14 cellular contexts compared by ENCODE assay signal in genomic region chr6:122736166-122736565, GRCh38. TPM values are rescaled to one million over a fixed set of nuclear protein-coding genes. Genes with fewer than 3 reads are reported as not detected.
DNase-seq lines count a peak whose midpoint lies in the region; TF ChIP-seq lines count a peak whose summit lies in the region.
"Had no signal": no experiment of that assay in that cellular context is flagged by ENCODE, and none has a peak within 500 bp of the region (broad histone marks: within the 10 kb centered on the region; RNA-seq: fewer than 3 reads in every experiment).

No MANE protein-coding gene starts in this region.

- no peaks in the 10 kb centered on the region for H3K27me3 Mint-ChIP-seq in endodermal cell (ENCODE audit: insufficient read depth)

- H3K9ac ChIP-seq in endodermal cell (ENCODE audit: extremely low read depth, low read length, poor library complexity, severe bottlenecking) (no peak overlapping the region), SK-N-SH (no peak overlapping the region)

- H3K79me2 ChIP-seq in SK-N-SH (ENCODE audit: insufficient read depth), result no peaks in the 10 kb centered on the region

- no peak for TF ChIP-seq RAD21 in SK-N-SH (IDR thresholded peaks at IDR 0.05; ENCODE audit: low read length)

- H3K9me2 ChIP-seq in SK-N-SH, result no peaks in the 10 kb centered on the region

- POLR2A ChIA-PET in SK-N-SH (lab: Yijun Ruan, JAX), result no interaction called here

- H3K4me1 ChIP-seq in effector memory CD4-positive, alpha-beta T cell (ENCODE audit: control insufficient read depth, insufficient read depth, low read length, poor library complexity, severe bottlenecking), result no peaks in the 10 kb centered on the region
- H3K4me1 ChIP-seq in endodermal cell (ENCODE audit: control insufficient read depth, insufficient read depth, low read length) (no peaks in the 10 kb centered on the region), SK-N-SH (ENCODE audit: control insufficient read depth in 1 of 2, insufficient read depth in 2 of 2, low read depth in 1 of 2, low read length in 1 of 2) (peaks cover 0 to 5% of the 10 kb centered on the region in 2 experiments; a peak in 1 of 4 replicates)

- DNase-seq in LHCN-M2 (ENCODE audit: low read depth) (peak; percentile 37), NCI-H345 treated with DMSO at 0.1 percent for 48 hours (lab: John Stamatoyannopoulos, UW; ENCODE audit: unreplicated experiment) (peak; percentile 86), epithelial cell of esophagus (ENCODE audit: low read depth) (peak; percentile 93), endodermal cell (no peak), activated T-cell treated with anti-CD3 and anti-CD28 coated beads for 4 hours (no peak), SK-N-SH (no peak)
- DNase-seq in effector memory CD4-positive, alpha-beta T cell, result no peak
- DNase-seq: activated naive CD8-positive, alpha-beta T cell treated with anti-CD3 and anti-CD28 coated beads for 36 hours; head of caudate nucleus had no signal

- H4K20me1 ChIP-seq in SK-N-SH (ENCODE audit: insufficient read depth), result no peaks in the 10 kb centered on the region

- no peak overlapping the region for H2AFZ ChIP-seq in SK-N-SH (ENCODE audit: low read depth)

- TF ChIP-seq CTCF in 22Rv1 (IDR thresholded peaks at IDR 0.05), result no peak
- no peak for TF ChIP-seq CTCF in epithelial cell of esophagus (IDR thresholded peaks at IDR 0.05; ENCODE audit: insufficient read depth, low read depth, low read length, missing control alignments)
- TF ChIP-seq CTCF in endodermal cell (conservative IDR thresholded peaks at IDR 0.05), result no peak
- no peak for TF ChIP-seq CTCF in SK-N-SH (IDR thresholded peaks at IDR 0.05)

- H3K27ac Mint-ChIP-seq in endodermal cell, result no peak overlapping the region
- H3K27ac Mint-ChIP-seq: activated naive CD8-positive, alpha-beta T cell treated with anti-CD3 and anti-CD28 coated beads for 36 hours; progenitor cell of endocrine pancreas had no signal

- H3K36me3 Mint-ChIP-seq in endodermal cell (ENCODE audit: low read depth), result no peaks in the 10 kb centered on the region
- H3K36me3 Mint-ChIP-seq: activated naive CD8-positive, alpha-beta T cell treated with anti-CD3 and anti-CD28 coated beads for 36 hours had no signal

- H3K4me3 ChIP-seq in epithelial cell of esophagus (ENCODE audit: low read length) (no peak overlapping the region), endodermal cell (ENCODE audit: low read length) (no peak overlapping the region), SK-N-SH (ENCODE audit: low read depth in 2 of 2, low read length in 1 of 2) (no peak overlapping the region)
- H3K4me3 ChIP-seq in effector memory CD4-positive, alpha-beta T cell (ENCODE audit: insufficient read depth, low read depth, low read length, poor library complexity, severe bottlenecking), result no peak overlapping the region

- H3K36me3 ChIP-seq in effector memory CD4-positive, alpha-beta T cell (ENCODE audit: control insufficient read depth, insufficient read depth, low read length), result no peaks in the 10 kb centered on the region
- H3K36me3 ChIP-seq in endodermal cell (ENCODE audit: control insufficient read depth, insufficient read depth, low read length), result no peaks in the 10 kb centered on the region
- H3K36me3 ChIP-seq in SK-N-SH (replicated peaks in 1 of 2; ENCODE audit: control insufficient read depth in 1 of 2, insufficient read depth in 2 of 2, low read length in 1 of 2), result no peaks in the 10 kb centered on the region

- H3K27me3 ChIP-seq in effector memory CD4-positive, alpha-beta T cell (replicated peaks; ENCODE audit: control insufficient read depth, insufficient read depth, low read length, poor library complexity, severe bottlenecking), result no peaks in the 10 kb centered on the region
- H3K27me3 ChIP-seq in endodermal cell (ENCODE audit: control insufficient read depth, insufficient read depth, low read length, poor library complexity, severe bottlenecking) (no peaks in the 10 kb centered on the region), SK-N-SH (ENCODE audit: insufficient read depth) (peaks cover 39% of the 10 kb centered on the region)

- CTCF ChIA-PET in SK-N-SH (lab: Yijun Ruan, JAX), result no interaction called here

- no peaks in the 10 kb centered on the region for H3K9me3 ChIP-seq in effector memory CD4-positive, alpha-beta T cell (ENCODE audit: control insufficient read depth, low read length)
- peaks cover 3% of the 10 kb centered on the region for H3K9me3 ChIP-seq in endodermal cell (ENCODE audit: control insufficient read depth, low read length)
- no peaks in the 10 kb centered on the region for H3K9me3 ChIP-seq in SK-N-SH

- no peak overlapping the region for H3K4me3 Mint-ChIP-seq in endodermal cell
- H3K4me3 Mint-ChIP-seq: activated naive CD8-positive, alpha-beta T cell treated with anti-CD3 and anti-CD28 coated beads for 36 hours; central memory CD8-positive, alpha-beta T cell had no signal

- 89% methylated on average over 3 of the region's 4 CpGs; no CpG with 5 or more reads in 1 of the 2 experiments for WGBS in endodermal cell (ENCODE audit: insufficient coverage in 1 of 2, insufficient read length in 1 of 2), 2 experiments
- 54% methylated on average over 4 of the region's 4 CpGs for WGBS in SK-N-SH (ENCODE audit: low lambda C conversion rate)

- no peak overlapping the region for H3K4me2 ChIP-seq in SK-N-SH

- H3K9me3 Mint-ChIP-seq in endodermal cell, result peaks cover 4% of the 10 kb centered on the region
- H3K9me3 Mint-ChIP-seq: activated naive CD8-positive, alpha-beta T cell treated with anti-CD3 and anti-CD28 coated beads for 36 hours; central memory CD8-positive, alpha-beta T cell had no signal

- no peaks in the 10 kb centered on the region for H3F3A ChIP-seq in SK-N-SH (replicated peaks; ENCODE audit: insufficient read depth)

- TF ChIP-seq EP300 in SK-N-SH (IDR thresholded peaks at IDR 0.05; ENCODE audit: borderline replicate concordance in 1 of 2, low read depth in 1 of 2, low read length in 1 of 2), result no peak

- peak overlapping the region; percentile 34 for H3K27ac ChIP-seq in 22Rv1
- no peak overlapping the region for H3K27ac ChIP-seq in effector memory CD4-positive, alpha-beta T cell (ENCODE audit: insufficient read depth, low read length, poor library complexity, severe bottlenecking)
- H3K27ac ChIP-seq in endodermal cell (ENCODE audit: low read depth, low read length), result no peak overlapping the region
- no peak overlapping the region for H3K27ac ChIP-seq in SK-N-SH (ENCODE audit: low read depth in 2 of 2, low read length in 1 of 2)

- H3K4me1 Mint-ChIP-seq in endodermal cell, result peaks cover 24% of the 10 kb centered on the region
- H3K4me1 Mint-ChIP-seq: central memory CD8-positive, alpha-beta T cell had no signal

TF ChIP-seq in SK-N-SH, 30 proteins besides CTCF, POLR2A, EP300 and RAD21:
- TF ChIP-seq CHD2 (IDR thresholded peaks at IDR 0.05; ENCODE audit: low read length, partially characterized antibody) (no peak), ELF1 (IDR thresholded peaks at IDR 0.05) (no peak), MXI1 (IDR thresholded peaks at IDR 0.05; ENCODE audit: low read depth, low read length) (no peak), USF2 (IDR thresholded peaks at IDR 0.05; ENCODE audit: borderline replicate concordance, low read depth, low read length) (no peak), JUND (IDR thresholded peaks at IDR 0.05) (no peak), SMC3 (IDR thresholded peaks at IDR 0.05; ENCODE audit: low read depth, low read length) (no peak), SIN3A (IDR thresholded peaks at IDR 0.05; ENCODE audit: borderline replicate concordance, low read depth, low read length) (no peak), YY1 (IDR thresholded peaks at IDR 0.05; ENCODE audit: low read depth) (no peak), TEAD4 (IDR thresholded peaks at IDR 0.05; ENCODE audit: borderline replicate concordance, insufficient read depth) (no peak), FOSL2 (IDR thresholded peaks at IDR 0.05; ENCODE audit: borderline replicate concordance, low read depth) (no peak), GATA2 (CRISPR knock-in tag; IDR thresholded peaks at IDR 0.05) (no peak), NFIC (IDR thresholded peaks at IDR 0.05; ENCODE audit: borderline replicate concordance) (no peak), RXRA (IDR thresholded peaks at IDR 0.05; ENCODE audit: borderline replicate concordance, low read depth) (no peak)

RNA-seq across cellular contexts. Expression of gene FABP7, which starts 43.4 kb away (rescaled TPM):
- total RNA-seq in LHCN-M2 (2014; rRNA removed), result not detected in 2 replicates
- not detected for polyA plus RNA-seq in LHCN-M2 (2012)
- 1 to 10 TPM; 2.7 to 3.4 TPM for total RNA-seq in endodermal cell
- polyA plus RNA-seq in endodermal cell (2013, experiment 1 of 2), result 61.4 TPM
- polyA plus RNA-seq in endodermal cell (2013, experiment 2 of 2), result 55.5 TPM
- not detected in 2 replicates for polyA plus RNA-seq in SK-N-SH (2012; rRNA removed)
- polyA plus RNA-seq in SK-N-SH (2012; cell fraction: cytosol; rRNA removed), result not detected in 2 replicates
- polyA plus RNA-seq in SK-N-SH (2012; cell fraction: nucleus; rRNA removed), result not detected in 2 replicates
- total RNA-seq: activated naive CD8-positive, alpha-beta T cell treated with anti-CD3 and anti-CD28 coated beads for 36 hours; mucosa of gallbladder; T-helper 1 cell treated with Interleukin-12 subunit alpha and Interleukin-12 subunit beta and Interleukin-4 antibody, amounts not matched to agents 30 ng/mL and 1 ng/mL, for 36 hours had no signal

RNA-seq across cellular contexts. Expression of gene SMPDL3A, which starts 52.9 kb away (rescaled TPM):
- total RNA-seq in LHCN-M2 (2014; rRNA removed) (10.0 and 13.4 TPM in 2 replicates), endodermal cell (1 to 10 TPM; 2.8 to 3.2 TPM)
- 3.4 TPM for polyA plus RNA-seq in LHCN-M2 (2012)
- 6.4 TPM for polyA plus RNA-seq in endodermal cell (2013, experiment 1 of 2)
- polyA plus RNA-seq in endodermal cell (2013, experiment 2 of 2), result 4.7 TPM
- 1.8 and 2.0 TPM in 2 replicates for polyA plus RNA-seq in SK-N-SH (2012; rRNA removed)
- 1.7 and 2.4 TPM in 2 replicates for polyA plus RNA-seq in SK-N-SH (2012; cell fraction: cytosol; rRNA removed)
- polyA plus RNA-seq in SK-N-SH (2012; cell fraction: nucleus; rRNA removed), result 1.5 and 1.6 TPM in 2 replicates

Comparison
In these comparisons a context has a peak if more than half of its experiments do, and no peak if none do; other contexts are left out.
1. DNase-seq: peak in LHCN-M2 (single experiment), NCI-H345 treated with DMSO at 0.1 percent for 48 hours (single experiment) and epithelial cell of esophagus (single experiment); none in effector memory CD4-positive, alpha-beta T cell (0 of 3), endodermal cell (single experiment), activated T-cell treated with anti-CD3 and anti-CD28 coated beads for 4 hours (single experiment) and SK-N-SH (single experiment).